In genomic region chr11:58928691-58929090, GRCh38 we compare ENCODE assay signal across 20 cellular contexts. TPM values are rescaled to one million over a fixed set of nuclear protein-coding genes. Genes with fewer than 3 reads are reported as not detected.
DNase-seq lines count a peak whose midpoint lies in the region; ATAC-seq and TF ChIP-seq lines count a peak whose summit lies in the region.
"Had no signal": no experiment of that assay in that cellular context is flagged by ENCODE, and none has a peak within 500 bp of the region (broad histone marks: within the 10 kb centered on the region; RNA-seq: fewer than 3 reads in every experiment).

No MANE protein-coding gene starts in this region.

- intact Hi-C loops in body of pancreas (cut with DNase I) (no loop called here), right lobe of liver (cut with DNase I) (no loop called here)

- H3K9me3 ChIP-seq in body of pancreas = no peaks in the 10 kb centered on the region
- H3K9me3 ChIP-seq in right lobe of liver = no peaks in the 10 kb centered on the region
- H3K9me3 ChIP-seq: colonic mucosa, pancreas, tibial nerve had no signal

- TF ChIP-seq CTCF in LNCaP clone FGC (IDR thresholded peaks at IDR 0.05; ENCODE audit: control insufficient read depth, extremely low read depth, insufficient read depth) (no peak), body of pancreas (IDR thresholded peaks at IDR 0.05) (no peak), right lobe of liver (IDR thresholded peaks at IDR 0.05) (no peak)

- H3K4me1 ChIP-seq in body of pancreas (peaks cover 28% of the 10 kb centered on the region), right lobe of liver (peaks cover 0 to 58% (median 7%) of the 10 kb centered on the region in 4 donors)

- DNase-seq in DMS79 (lab: John Stamatoyannopoulos, UW) = peak; percentile 95
- no peak for DNase-seq in LNCaP clone FGC (ENCODE audit: low read depth)
- no peak for DNase-seq in body of pancreas
- DNase-seq in right lobe of liver = no peak
- DNase-seq in SIG-M5 (lab: John Stamatoyannopoulos, UW) = no peak
- no peak for DNase-seq in NCI-H1694 (lab: John Stamatoyannopoulos, UW)
- DNase-seq: activated CD4-positive, alpha-beta T cell treated with anti-CD3 and anti-CD28 coated beads for 1 hour; activated naive CD8-positive, alpha-beta T cell treated with anti-CD3 and anti-CD28 coated beads, Interleukin-2, amount 10 ng/mL, durations not matched to agents 7 days and 5 days; colonic mucosa; head of caudate nucleus; NCI-H2081 treated with DMSO at 0.1 percent for 48 hours; NCI-H526; pancreas; stimulated activated naive CD8-positive, alpha-beta T cell treated with anti-CD3 and anti-CD28 coated beads, Interleukin-15, Interleukin-2, amounts not matched to agents 100 U/mL and 50 U/mL, for 24 hours had no signal

- H3K36me3 ChIP-seq in body of pancreas (replicated peaks in 1 of 2; ENCODE audit: insufficient read depth in 1 of 2, low read depth in 2 of 2) = no peaks in the 10 kb centered on the region
- no peaks in the 10 kb centered on the region for H3K36me3 ChIP-seq in right lobe of liver
- H3K36me3 ChIP-seq: colonic mucosa, pancreas, tibial nerve had no signal

- H3K27ac ChIP-seq in body of pancreas = no peak overlapping the region
- peak overlapping the region; percentile 79 to 95 (median 84) for H3K27ac ChIP-seq in right lobe of liver
- H3K27ac ChIP-seq: colonic mucosa, pancreas, tibial nerve had no signal

- ATAC-seq in body of pancreas = peak; percentile 51
- peak; percentile 24 to 56 (median 47) for ATAC-seq in right lobe of liver
- no peak for ATAC-seq in HG03520 (IDR thresholded peaks at IDR 0.05; ENCODE audit: unreplicated experiment)
- no peak for ATAC-seq in GM19324 (IDR thresholded peaks at IDR 0.05; ENCODE audit: low FRiP score, unreplicated experiment)
- ATAC-seq: Panc1; stimulated activated naive CD8-positive, alpha-beta T cell treated with anti-CD3 and anti-CD28 coated beads, Interleukin-15, Interleukin-2, amounts not matched to agents 100 U/mL and 50 U/mL, for 24 hours had no signal

- peak overlapping the region; percentile 66 for H3K4me3 ChIP-seq in LNCaP clone FGC (ENCODE audit: low read depth, low read length)
- no peak overlapping the region for H3K4me3 ChIP-seq in body of pancreas
- peak overlapping the region; percentile 30 to 55 (median 54) for H3K4me3 ChIP-seq in right lobe of liver
- H3K4me3 ChIP-seq: colonic mucosa, lung, tibial nerve had no signal

- TF ChIP-seq POLR2A in body of pancreas (IDR thresholded peaks at IDR 0.05) = no peak
- no peak for TF ChIP-seq POLR2A in right lobe of liver (IDR thresholded peaks at IDR 0.05)

- no peaks in the 10 kb centered on the region for H3K27me3 ChIP-seq in body of pancreas
- H3K27me3 ChIP-seq in right lobe of liver = no peaks in the 10 kb centered on the region
- H3K27me3 ChIP-seq: colonic mucosa, pancreas had no signal

RNA-seq across cellular contexts. Expression of gene GLYATL1, which starts 10.6 kb away (rescaled TPM):
- under 1 TPM in 1 of 2 donors, not detected in 1; 0.78 TPM for total RNA-seq in body of pancreas
- 100 to 1,000 TPM; 200 to 425 (median 351) TPM for total RNA-seq in right lobe of liver
- total RNA-seq: activated naive CD8-positive, alpha-beta T cell treated with anti-CD3 and anti-CD28 coated beads, Interleukin-2, amount 10 ng/mL, durations not matched to agents 7 days and 5 days; activated T-helper 1 cell treated with anti-CD3 and anti-CD28 coated beads, Interleukin-12 subunit alpha, Interleukin-12 subunit beta, Interleukin-2, Interleukin-4 antibody, amounts not matched to agents 30 ng/mL and 10 ng/mL and 1 ng/mL, durations not matched to agents 14 hours and 24 hours and 36 hours; tibial nerve had no signal

Comparison
In these comparisons a context has a peak if more than half of its experiments do, and no peak if none do; other contexts are left out.
1. H3K4me3 ChIP-seq: peak in LNCaP clone FGC (single experiment) and right lobe of liver (3 of 3); none in body of pancreas (0 of 2).
2. ATAC-seq: peak in body of pancreas (single experiment) and right lobe of liver (4 of 4); none in HG03520 (single experiment) and GM19324 (single experiment).
3. H3K27ac ChIP-seq: peak in right lobe of liver (3 of 3); none in body of pancreas (0 of 4).
4. RNA of gene GLYATL1, which starts 10.6 kb away (total RNA-seq): 200 to 425 TPM in right lobe of liver; 0.78 TPM in body of pancreas; every median in the first group is over 100 times any median in the second.